ENCODE assay signal across 20 cellular contexts in the genomic region with DNA sequence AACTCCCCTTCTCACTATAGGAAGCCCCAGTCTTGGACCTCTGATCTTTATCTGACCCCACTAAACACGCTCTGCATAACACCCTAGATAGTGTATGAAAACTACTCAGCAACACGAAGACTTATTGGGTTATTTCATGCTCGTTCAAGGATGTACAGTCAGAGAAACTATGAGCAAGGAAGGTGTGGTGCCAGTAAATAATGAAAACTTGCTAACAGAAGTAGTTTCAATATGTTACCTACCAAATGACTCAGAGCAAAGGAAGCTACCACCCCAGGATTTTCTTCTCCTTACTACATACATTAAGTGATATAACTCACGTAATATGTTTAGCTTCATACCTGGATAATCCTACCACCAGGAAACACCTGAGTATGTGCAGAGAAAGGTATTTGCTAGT. TPM values are rescaled to one million over a fixed set of nuclear protein-coding genes. Genes with fewer than 3 reads are reported as not detected.
A peak's percentile ranks its signal among the peaks of the same experiment; 100 is the strongest.
DNase-seq lines count a peak whose midpoint lies in the region; ATAC-seq and TF ChIP-seq lines count a peak whose summit lies in the region.
"Had no signal": no experiment of that assay in that cellular context is flagged by ENCODE, and none has a peak within 500 bp of the region (broad histone marks: within the 10 kb centered on the region; RNA-seq: fewer than 3 reads in every experiment).

No MANE protein-coding gene starts in this region.

- H3K27me3 ChIP-seq in BLaER1 treated with 17β-estradiol and CSF1 and Interleukin-3, amounts not matched to agents 10 nM and 100 nM = no peaks in the 10 kb centered on the region
- no peaks in the 10 kb centered on the region for H3K27me3 ChIP-seq in left lung
- no peaks in the 10 kb centered on the region for H3K27me3 ChIP-seq in hepatocyte
- H3K27me3 ChIP-seq: suprapubic skin had no signal

- peak overlapping the region in 6 of 11 experiments; percentile 9 to 77 (median 73); a peak in 9 of 22 replicates for H3K4me2 ChIP-seq in BLaER1 treated with 17β-estradiol and CSF1 and Interleukin-3, amounts not matched to agents 10 nM and 100 nM
- no peak overlapping the region for H3K4me2 ChIP-seq in hepatocyte

- no peak overlapping the region for H2AFZ ChIP-seq in hepatocyte

- no peaks in the 10 kb centered on the region for H4K20me1 ChIP-seq in BLaER1 treated with 17β-estradiol and CSF1 and Interleukin-3, amounts not matched to agents 10 nM and 100 nM
- H4K20me1 ChIP-seq in hepatocyte (ENCODE audit: insufficient read depth, poor library complexity, severe bottlenecking) = no peaks in the 10 kb centered on the region

- DNase-seq in HT1080 (ENCODE audit: low read depth) (peak; percentile 42), coronary artery (ENCODE audit: low spot score) (no peak), left lung (no peak), hepatocyte (ENCODE audit: low spot score) (no peak), superior temporal gyrus (ENCODE audit: extremely low spot score) (no peak)
- DNase-seq: activated CD4-positive, alpha-beta T cell treated with anti-CD3 and anti-CD28 coated beads, Interleukin-2, amount 50 U/mL, for 1 hour; activated T-cell treated with anti-CD3 and anti-CD28 coated beads, Interleukin-2, amount 50 U/mL, for 24 hours; CD8-positive, alpha-beta T cell; cortex of kidney; left ventricle myocardium superior; NCI-H1105 treated with DMSO at 0.1 percent for 48 hours; NCI-H526; psoas muscle; stimulated activated CD4-positive, alpha-beta T cell treated with anti-CD3 and anti-CD28 coated beads, Interleukin-4, amount 100 ng/mL, for 4 hours had no signal

- peaks cover 0 to 50% (median 0%) of the 10 kb centered on the region in 11 experiments; a peak in 9 of 22 replicates for H3K36me3 ChIP-seq in BLaER1 treated with 17β-estradiol and CSF1 and Interleukin-3, amounts not matched to agents 10 nM and 100 nM
- H3K36me3 ChIP-seq in left lung (no peaks in the 10 kb centered on the region), hepatocyte (replicated peaks; ENCODE audit: insufficient read depth, low read depth) (no peaks in the 10 kb centered on the region)
- H3K36me3 ChIP-seq: suprapubic skin had no signal

- peak; percentile 33 for ATAC-seq in left lung
- ATAC-seq in GM18505 (IDR thresholded peaks at IDR 0.05; ENCODE audit: unreplicated experiment) = no peak
- no peak for ATAC-seq in HG02885 (IDR thresholded peaks at IDR 0.05; ENCODE audit: poor library complexity, unreplicated experiment)
- ATAC-seq: CD8-positive, alpha-beta T cell; left ventricle myocardium superior; psoas muscle had no signal

- intact Hi-C loops in left lung (cut with DNase I) = no loop called here

- H3K79me2 ChIP-seq in hepatocyte = no peaks in the 10 kb centered on the region

- 83% methylated on average over 4 of the region's 4 CpGs for WGBS in hepatocyte (ENCODE audit: low lambda C conversion rate, missing lambda C conversion rate)

- no peak overlapping the region for H3K9ac ChIP-seq in BLaER1 treated with 17β-estradiol and CSF1 and Interleukin-3, amounts not matched to agents 10 nM and 100 nM

- no peak overlapping the region for H3K4me3 ChIP-seq in BLaER1 treated with 17β-estradiol and CSF1 and Interleukin-3, amounts not matched to agents 10 nM and 100 nM
- no peak overlapping the region for H3K4me3 ChIP-seq in coronary artery
- no peak overlapping the region for H3K4me3 ChIP-seq in left lung
- H3K4me3 ChIP-seq in hepatocyte = no peak overlapping the region
- H3K4me3 ChIP-seq: psoas muscle, skin epidermis, suprapubic skin had no signal

- H3K27ac ChIP-seq in BLaER1 treated with 17β-estradiol and CSF1 and Interleukin-3, amounts not matched to agents 10 nM and 100 nM = peak overlapping the region in 1 of 11 experiments; percentile 59; a peak in 1 of 22 replicates
- H3K27ac ChIP-seq in coronary artery (peak overlapping the region; percentile 85 to 91), left lung (no peak overlapping the region), hepatocyte (no peak overlapping the region)
- H3K27ac ChIP-seq: psoas muscle, suprapubic skin had no signal

- peaks cover 21 to 94% (median 77%) of the 10 kb centered on the region in 10 experiments for H3K4me1 ChIP-seq in BLaER1 treated with 17β-estradiol and CSF1 and Interleukin-3, amounts not matched to agents 10 nM and 100 nM
- peaks cover 5 to 66% of the 10 kb centered on the region in 2 donors for H3K4me1 ChIP-seq in left lung
- H3K4me1 ChIP-seq in hepatocyte (ENCODE audit: insufficient read depth) = peaks cover 11% of the 10 kb centered on the region

- TF ChIP-seq CTCF in coronary artery (IDR thresholded peaks at IDR 0.05) = no peak
- TF ChIP-seq CTCF in left lung (IDR thresholded peaks at IDR 0.05) = no peak
- TF ChIP-seq CTCF in hepatocyte (IDR thresholded peaks at IDR 0.05; ENCODE audit: poor library complexity) = no peak

- H3K9me3 ChIP-seq in BLaER1 treated with 17β-estradiol and CSF1 and Interleukin-3, amounts not matched to agents 10 nM and 100 nM (replicated peaks in 1 of 11) = peaks cover 0 to 6% (median 5%) of the 10 kb centered on the region in 11 experiments; a peak in 8 of 22 replicates
- H3K9me3 ChIP-seq in left lung = no peaks in the 10 kb centered on the region
- H3K9me3 ChIP-seq in hepatocyte (ENCODE audit: low read depth) = no peaks in the 10 kb centered on the region
- H3K9me3 ChIP-seq: psoas muscle, suprapubic skin had no signal

- H3K9me2 ChIP-seq in hepatocyte (replicated peaks; ENCODE audit: insufficient read depth) = no peaks in the 10 kb centered on the region

- TF ChIP-seq POLR2A in GM18505 (IDR thresholded peaks at IDR 0.05; ENCODE audit: borderline replicate concordance, extremely low read depth, insufficient read depth, insufficient read length) = no peak

RNA-seq across cellular contexts. Expression of a gene that starts 25.9 kb away (rescaled TPM):
- total RNA-seq in HT1080 (2014; rRNA removed; shearing (Covaris generic)) = not detected in 2 replicates
- not detected in 2 replicates for polyA plus RNA-seq in HT1080 (2015; cell fraction: cytosol; rRNA removed)
- polyA plus RNA-seq in HT1080 (2015; cell fraction: nucleus; rRNA removed) = not detected in 2 replicates
- total RNA-seq in left lung (10 to 100 TPM; 40.5 to 90.1 TPM), hepatocyte (4.5 and 9.1 TPM in 2 replicates)
- 2.9 and 4.3 TPM in 2 replicates for polyA plus RNA-seq in hepatocyte
- total RNA-seq: CD8-positive, alpha-beta T cell; LHCN-M2 had no signal

RNA-seq across cellular contexts. Expression of a gene that starts 53.4 kb away (rescaled TPM):
- 8.6 and 11.0 TPM in 2 replicates for total RNA-seq in HT1080 (2014; rRNA removed; shearing (Covaris generic))
- 21.9 and 24.6 TPM in 2 replicates for polyA plus RNA-seq in HT1080 (2015; cell fraction: cytosol; rRNA removed)
- polyA plus RNA-seq in HT1080 (2015; cell fraction: nucleus; rRNA removed) = 10.1 and 10.8 TPM in 2 replicates
- 10 to 100 TPM; 46.7 to 74.7 TPM for total RNA-seq in left lung
- total RNA-seq in hepatocyte = 31.1 and 32.9 TPM in 2 replicates
- 20.7 and 21.2 TPM in 2 replicates for polyA plus RNA-seq in hepatocyte

Comparison
In these comparisons a context has a peak if more than half of its experiments do, and no peak if none do; other contexts are left out.
1. H3K27ac ChIP-seq: peak in coronary artery (2 of 2); none in left lung (0 of 2) and hepatocyte (single experiment).